Comparison of ENCODE assay signal across 1 cellular context in genomic region chr7:84688671-84689070, GRCh38.
A peak's percentile ranks its signal among the peaks of the same experiment; 100 is the strongest.
TF ChIP-seq lines count a peak whose summit lies in the region.

No MANE protein-coding gene starts in this region.

TF ChIP-seq in SK-N-SH, 30 proteins besides CTCF, POLR2A, EP300 and RAD21 (continued from another document):
- no peak for TF ChIP-seq ZBTB33 (IDR thresholded peaks at IDR 0.05; ENCODE audit: borderline replicate concordance, low read depth)
- peak; percentile 78 for TF ChIP-seq PBX3 (IDR thresholded peaks at IDR 0.05)
- TF ChIP-seq NRF1 (IDR thresholded peaks at IDR 0.05; ENCODE audit: low read depth, low read length) = no peak
- TF ChIP-seq GATA2 (CRISPR knock-in tag; IDR thresholded peaks at IDR 0.05) = peak; percentile 51
- TF ChIP-seq TEAD4 (IDR thresholded peaks at IDR 0.05; ENCODE audit: borderline replicate concordance, insufficient read depth) = peak; percentile 59; the same call in 1 of the 2 replicates
- peak; percentile 18; the same call in 1 of the 2 replicates for TF ChIP-seq FOXM1 (IDR thresholded peaks at IDR 0.05; ENCODE audit: low read depth)
- TF ChIP-seq TCF12 (IDR thresholded peaks at IDR 0.05) = peak; percentile 80
